ENCODE assay signal across 14 cellular contexts in the genomic region with DNA sequence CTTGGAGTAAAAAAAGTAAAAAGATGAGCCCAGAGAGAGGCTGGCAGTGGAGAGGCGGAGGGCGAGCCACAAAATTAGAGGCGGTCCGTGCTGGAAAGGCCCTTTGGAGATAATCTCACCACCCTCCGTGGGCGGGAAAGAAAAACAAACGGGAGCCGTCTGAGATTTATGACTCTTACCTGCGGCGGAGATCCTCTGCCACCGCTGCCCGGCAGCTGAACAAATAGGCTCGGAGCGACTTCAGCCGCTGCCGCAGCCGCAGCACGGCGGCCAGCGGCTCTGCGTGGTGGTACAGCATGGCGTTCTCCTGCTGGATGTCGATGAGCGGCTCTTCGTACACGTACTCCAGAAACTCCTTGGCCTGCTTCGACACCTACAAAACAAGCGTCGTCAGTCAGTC.
DNase-seq lines count a peak whose midpoint lies in the region; ATAC-seq and TF ChIP-seq lines count a peak whose summit lies in the region.
"Had no signal": no experiment of that assay in that cellular context is flagged by ENCODE, and none has a peak within 500 bp of the region (broad histone marks: within the 10 kb centered on the region; RNA-seq: fewer than 3 reads in every experiment).

No MANE protein-coding gene starts in this region.

- 67% methylated on average over 29 of the region's 29 CpGs for WGBS in hepatocyte (ENCODE audit: low lambda C conversion rate, missing lambda C conversion rate)
- 20 to 71% methylated on average over 29 of the region's 29 CpGs for WGBS in sigmoid colon, 2 donors
- WGBS in lower leg skin, 2 donors = 80 to 89% methylated on average over 29 of the region's 29 CpGs

- no peak overlapping the region for H3K4me3 Mint-ChIP-seq in effector memory CD8-positive, alpha-beta T cell
- H3K4me3 Mint-ChIP-seq: dendritic cell treated with granulocyte-macrophage colony-stimulating factor and Interleukin-4, amounts not matched to agents 40 ng/mL and 50 ng/mL, for 4 days had no signal

- H2AFZ ChIP-seq in hepatocyte = no peak overlapping the region

- no peaks in the 10 kb centered on the region for H3K27me3 ChIP-seq in hepatocyte
- H3K27me3 ChIP-seq in sigmoid colon = no peaks in the 10 kb centered on the region
- H3K27me3 ChIP-seq: heart right ventricle, tibial artery had no signal

- TF ChIP-seq POLR2A in sigmoid colon (IDR thresholded peaks at IDR 0.05) (no peak), lower leg skin (IDR thresholded peaks at IDR 0.05) (no peak)

- H3K4me1 Mint-ChIP-seq in effector memory CD8-positive, alpha-beta T cell (ENCODE audit: low read depth in 2 of 2) = peaks cover under 1 to 1% of the 10 kb centered on the region in 2 donors

- DNase-seq in HuH-7 (ENCODE audit: low spot score) = peak; percentile 61
- peak; percentile 94 for DNase-seq in NCI-H510A treated with DMSO at 0.1 percent for 48 hours (lab: John Stamatoyannopoulos, UW)
- DNase-seq in hepatocyte (ENCODE audit: low spot score) = peak; percentile 55
- peak; percentile 73 for DNase-seq in sigmoid colon
- DNase-seq in Ammon's horn (ENCODE audit: low spot score) = no peak
- no peak for DNase-seq in lower leg skin (ENCODE audit: low spot score in 2 of 2)
- DNase-seq in effector memory CD8-positive, alpha-beta T cell = no peak
- DNase-seq: activated CD4-positive, CD25-positive, alpha-beta regulatory T cell treated with anti-CD3 and anti-CD28 coated beads, Interleukin-2, amount 50 U/mL, for 72 hours; activated naive CD4-positive, alpha-beta T cell treated with Interleukin-2 at 50 U/mL for 16 hours; heart right ventricle; RPMI8226; tibial artery had no signal

- peak overlapping the region; percentile 18 for H3K27ac ChIP-seq in hepatocyte
- peak overlapping the region in 3 of 4 donors; percentile 65 to 85 (median 82) for H3K27ac ChIP-seq in sigmoid colon
- H3K27ac ChIP-seq: heart right ventricle, tibial artery had no signal

- H3K79me2 ChIP-seq in hepatocyte = no peaks in the 10 kb centered on the region

- ATAC-seq in GM21529 (IDR thresholded peaks at IDR 0.05; ENCODE audit: unreplicated experiment) = no peak
- ATAC-seq in effector memory CD8-positive, alpha-beta T cell (replicated peaks) = no peak
- ATAC-seq: heart right ventricle had no signal

- H3K4me1 ChIP-seq in hepatocyte (ENCODE audit: insufficient read depth) (peaks cover 19% of the 10 kb centered on the region), sigmoid colon (peaks cover 0 to 85% (median 63%) of the 10 kb centered on the region in 4 donors)

- no peaks in the 10 kb centered on the region for H3K9me3 ChIP-seq in hepatocyte (ENCODE audit: low read depth)
- no peaks in the 10 kb centered on the region for H3K9me3 ChIP-seq in sigmoid colon
- H3K9me3 ChIP-seq: heart right ventricle, tibial artery had no signal

- no peaks in the 10 kb centered on the region for H4K20me1 ChIP-seq in hepatocyte (ENCODE audit: insufficient read depth, poor library complexity, severe bottlenecking)

- intact Hi-C loops in sigmoid colon (cut with DNase I) (loop anchor here (2.0 to 5.0 kb wide), 2 partner anchors 37 to 162 kb away; partner anchors contain the start of gene FZD5), lower leg skin (cut with DNase I; ENCODE audit: low total_unique reads) (no loop called here)

- no peaks in the 10 kb centered on the region for H3K9me2 ChIP-seq in hepatocyte (replicated peaks; ENCODE audit: insufficient read depth)

- no peaks in the 10 kb centered on the region for H3K9me3 Mint-ChIP-seq in effector memory CD8-positive, alpha-beta T cell
- H3K9me3 Mint-ChIP-seq: dendritic cell treated with granulocyte-macrophage colony-stimulating factor and Interleukin-4, amounts not matched to agents 40 ng/mL and 50 ng/mL, for 4 days had no signal

- TF ChIP-seq EP300 in sigmoid colon (IDR thresholded peaks at IDR 0.05) = peak in 1 of 4 donors; percentile 5

- H3K36me3 Mint-ChIP-seq in effector memory CD8-positive, alpha-beta T cell (ENCODE audit: insufficient read depth) = peaks cover 9% of the 10 kb centered on the region

- no peak overlapping the region for H3K27ac Mint-ChIP-seq in effector memory CD8-positive, alpha-beta T cell
- H3K27ac Mint-ChIP-seq: dendritic cell treated with granulocyte-macrophage colony-stimulating factor and Interleukin-4, amounts not matched to agents 40 ng/mL and 50 ng/mL, for 4 days had no signal

- H3K4me2 ChIP-seq in hepatocyte = peak overlapping the region; percentile 37

- H3K4me3 ChIP-seq in hepatocyte (no peak overlapping the region), sigmoid colon (peak overlapping the region; percentile 8 to 37 (median 16)), lower leg skin (ENCODE audit: low read depth, poor library complexity, severe bottlenecking) (no peak overlapping the region)
- H3K4me3 ChIP-seq: heart right ventricle, tibial artery had no signal

- H3K36me3 ChIP-seq in hepatocyte (replicated peaks; ENCODE audit: insufficient read depth, low read depth) (no peaks in the 10 kb centered on the region), sigmoid colon (no peaks in the 10 kb centered on the region)

- no peaks in the 10 kb centered on the region for H3K27me3 Mint-ChIP-seq in effector memory CD8-positive, alpha-beta T cell
- H3K27me3 Mint-ChIP-seq: dendritic cell treated with granulocyte-macrophage colony-stimulating factor and Interleukin-4, amounts not matched to agents 40 ng/mL and 50 ng/mL, for 4 days had no signal

- TF ChIP-seq CTCF in hepatocyte (IDR thresholded peaks at IDR 0.05; ENCODE audit: poor library complexity) = no peak
- no peak for TF ChIP-seq CTCF in sigmoid colon (IDR thresholded peaks at IDR 0.05)
- TF ChIP-seq CTCF in lower leg skin (IDR thresholded peaks at IDR 0.05) = no peak

Comparison
In these comparisons a context has a peak if more than half of its experiments do, and no peak if none do; other contexts are left out.
1. DNase-seq: peak in HuH-7 (single experiment), NCI-H510A treated with DMSO at 0.1 percent for 48 hours (single experiment), hepatocyte (single experiment) and sigmoid colon (single experiment); none in Ammon's horn (single experiment), lower leg skin (0 of 2) and effector memory CD8-positive, alpha-beta T cell (0 of 3).
2. H3K4me3 ChIP-seq: peak in sigmoid colon (4 of 4); none in hepatocyte (single experiment) and lower leg skin (single experiment).